Comparison of ENCODE assay signal across 27 cellular contexts in the genomic region with DNA sequence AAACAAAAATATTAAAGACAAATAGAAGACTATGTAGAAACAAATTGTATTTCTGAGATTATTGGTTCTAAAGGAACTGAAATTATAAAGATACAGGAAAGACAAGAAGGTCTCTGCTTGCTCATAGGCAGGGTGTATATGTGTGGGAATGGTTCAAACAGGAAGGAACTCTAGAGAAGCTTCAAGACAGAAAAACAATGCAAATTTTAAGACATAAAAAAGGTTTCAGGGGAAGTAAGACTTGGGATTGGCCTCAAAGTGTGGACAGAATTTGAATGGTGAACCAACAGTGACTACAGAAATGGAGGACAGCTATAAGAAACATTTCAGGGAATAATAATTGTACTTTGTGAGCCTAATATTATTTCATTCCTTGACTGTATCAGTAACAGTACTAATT. TPM values are rescaled to one million over a fixed set of nuclear protein-coding genes. Genes with fewer than 3 reads are reported as not detected.
"Had no signal": no experiment of that assay in that cellular context is flagged by ENCODE, and none has a peak within 500 bp of the region (broad histone marks: within the 10 kb centered on the region; RNA-seq: fewer than 3 reads in every experiment).

No MANE protein-coding gene starts in this region.

- H3K36me3 ChIP-seq: lower lobe of right lung, prostate gland, spleen, thoracic aorta had no signal

- ATAC-seq: effector memory CD8-positive, alpha-beta T cell; esophagus mucosa; lower lobe of right lung; T-cell; WTC11 had no signal

- H3K27me3 Mint-ChIP-seq: effector memory CD8-positive, alpha-beta T cell; naive B cell; T-cell had no signal

- H3K4me3 Mint-ChIP-seq: activated naive CD4-positive, alpha-beta T cell treated with anti-CD3 and anti-CD28 coated beads for 36 hours; brain; effector memory CD8-positive, alpha-beta T cell; T-cell; type B pancreatic cell; WTC11 had no signal

- H3K9me3 Mint-ChIP-seq: activated naive CD4-positive, alpha-beta T cell treated with anti-CD3 and anti-CD28 coated beads for 36 hours; T-cell had no signal

- H3K36me3 Mint-ChIP-seq: T-cell had no signal

- H3K9me3 ChIP-seq: lower lobe of right lung, prostate gland, spleen, thoracic aorta had no signal

- DNase-seq: activated CD4-positive, alpha-beta T cell treated with anti-CD3 and anti-CD28 coated beads, Interleukin-2, amount 50 U/mL, for 48 hours; activated effector memory CD4-positive, alpha-beta T cell treated with Interleukin-2 at 50 U/mL for 16 hours; activated naive CD4-positive, alpha-beta T cell treated with anti-CD3 and anti-CD28 coated beads for 36 hours; activated T-cell treated with anti-CD3 and anti-CD28 coated beads, Interleukin-2, amount 50 U/mL, for 48 hours; aorta; effector memory CD8-positive, alpha-beta T cell; foreskin melanocyte; kidney; lower lobe of right lung; naive B cell; spleen; stimulated activated CD4-positive, alpha-beta T cell treated with anti-CD3 and anti-CD28 coated beads, Interleukin-4, amount 100 ng/mL, for 1 hour; stimulated activated naive CD4-positive, alpha-beta T cell; T-cell; T-helper 9 cell had no signal

- H3K27ac Mint-ChIP-seq: activated naive CD4-positive, alpha-beta T cell treated with anti-CD3 and anti-CD28 coated beads for 36 hours; effector memory CD8-positive, alpha-beta T cell; T-cell; type B pancreatic cell; WTC11 had no signal

- H3K27ac ChIP-seq: lower lobe of right lung, prostate gland, spleen, thoracic aorta had no signal

RNA-seq across cellular contexts. Expression of a gene that starts 50.3 kb away (rescaled TPM):
- total RNA-seq: activated CD8-positive, alpha-beta memory T cell treated with anti-CD3 and anti-CD28 coated beads for 36 hours; activated naive CD4-positive, alpha-beta T cell treated with anti-CD3 and anti-CD28 coated beads for 36 hours; aorta; dermis microvascular lymphatic vessel endothelial cell; endothelial cell of umbilical vein; esophagus mucosa; kidney; lower lobe of right lung; mesenteric fat pad; mucosa of gallbladder; osteocyte; prostate gland; spleen; T-cell; thoracic aorta; WTC11 had no signal
